ENCODE assay signal across 9 cellular contexts in the genomic region with DNA sequence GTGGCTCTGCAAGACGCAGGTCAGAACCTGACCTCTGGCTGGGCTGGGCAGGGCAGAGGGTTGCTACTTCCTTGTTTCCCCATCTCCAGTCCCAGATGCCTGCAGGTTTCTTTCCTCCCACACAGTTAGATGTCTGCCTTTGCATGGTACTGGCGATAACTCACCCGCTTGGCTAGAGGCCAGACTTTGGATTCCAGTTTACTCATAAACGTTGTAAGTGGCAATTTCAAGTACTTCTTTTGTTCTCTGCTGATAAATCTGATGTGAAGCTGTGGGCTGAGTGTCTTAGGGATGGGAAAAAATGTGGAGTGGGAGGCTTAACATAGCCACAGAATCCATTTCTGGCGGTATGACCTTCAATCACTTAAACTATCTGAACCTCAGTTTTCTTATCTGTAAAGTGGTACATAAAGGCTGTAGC.
DNase-seq lines count a peak whose midpoint lies in the region; TF ChIP-seq lines count a peak whose summit lies in the region.
"Had no signal": no experiment of that assay in that cellular context is flagged by ENCODE, and none has a peak within 500 bp of the region (broad histone marks: within the 10 kb centered on the region; RNA-seq: fewer than 3 reads in every experiment).

No MANE protein-coding gene starts in this region.

- H3K9me3 ChIP-seq in BE2C: no peaks in the 10 kb centered on the region
- H3K9me3 ChIP-seq in left ventricle myocardium inferior (replicated peaks): no peaks in the 10 kb centered on the region

- no peaks in the 10 kb centered on the region for H3K36me3 ChIP-seq in BE2C
- no peaks in the 10 kb centered on the region for H3K36me3 ChIP-seq in left ventricle myocardium inferior

- H3K27me3 ChIP-seq in BE2C (no peaks in the 10 kb centered on the region), left ventricle myocardium inferior (ENCODE audit: low read depth) (no peaks in the 10 kb centered on the region)

- no peaks in the 10 kb centered on the region for H3K4me1 ChIP-seq in BE2C
- H3K4me1 ChIP-seq in left ventricle myocardium inferior: no peaks in the 10 kb centered on the region

- no peak overlapping the region for H3K27ac ChIP-seq in caudate nucleus (ENCODE audit: low read depth, low read length)
- H3K27ac ChIP-seq in left ventricle myocardium inferior (replicated peaks): no peak overlapping the region

- DNase-seq in BE2C: peak; percentile 72
- DNase-seq in Kasumi-1 (lab: John Stamatoyannopoulos, UW): peak; percentile 38 to 44
- peak; percentile 54 to 64 for DNase-seq in SHP77 (lab: John Stamatoyannopoulos, UW)
- peak; percentile 5 for DNase-seq in glomerular visceral epithelial cell (ENCODE audit: extremely low spot score)
- no peak for DNase-seq in activated CD4-positive, alpha-beta T cell treated with anti-CD3 and anti-CD28 coated beads, Interleukin-2, amount 50 U/mL, for 4 hours
- DNase-seq in caudate nucleus (lab: John Stamatoyannopoulos, UW): no peak
- no peak for DNase-seq in left ventricle myocardium inferior
- DNase-seq in NCI-H1930 (lab: John Stamatoyannopoulos, UW): no peak
- DNase-seq: NK-92 treated with Interleukin-12 subunit alpha and Interleukin-12 subunit beta, amount 100 ng/mL, for 24 hours had no signal

- no peak overlapping the region for H3K4me3 ChIP-seq in BE2C (ENCODE audit: low read depth, low read length)
- no peak overlapping the region for H3K4me3 ChIP-seq in left ventricle myocardium inferior

- no peak for TF ChIP-seq CTCF in BE2C (IDR thresholded peaks at IDR 0.05; ENCODE audit: low read depth, low read length)
- no peak for TF ChIP-seq CTCF in left ventricle myocardium inferior (IDR thresholded peaks at IDR 0.05; ENCODE audit: borderline replicate concordance)

- intact Hi-C loops in left ventricle myocardium inferior (cut with micrococcal nuclease): no loop called here

Comparison
In these comparisons a context has a peak if more than half of its experiments do, and no peak if none do; other contexts are left out.
1. DNase-seq: peak in BE2C (single experiment), Kasumi-1 (2 of 2), SHP77 (2 of 2) and glomerular visceral epithelial cell (single experiment); none in activated CD4-positive, alpha-beta T cell treated with anti-CD3 and anti-CD28 coated beads, Interleukin-2, amount 50 U/mL, for 4 hours (0 of 2), caudate nucleus (0 of 61), left ventricle myocardium inferior (single experiment) and NCI-H1930 (0 of 2).